In the genomic region with DNA sequence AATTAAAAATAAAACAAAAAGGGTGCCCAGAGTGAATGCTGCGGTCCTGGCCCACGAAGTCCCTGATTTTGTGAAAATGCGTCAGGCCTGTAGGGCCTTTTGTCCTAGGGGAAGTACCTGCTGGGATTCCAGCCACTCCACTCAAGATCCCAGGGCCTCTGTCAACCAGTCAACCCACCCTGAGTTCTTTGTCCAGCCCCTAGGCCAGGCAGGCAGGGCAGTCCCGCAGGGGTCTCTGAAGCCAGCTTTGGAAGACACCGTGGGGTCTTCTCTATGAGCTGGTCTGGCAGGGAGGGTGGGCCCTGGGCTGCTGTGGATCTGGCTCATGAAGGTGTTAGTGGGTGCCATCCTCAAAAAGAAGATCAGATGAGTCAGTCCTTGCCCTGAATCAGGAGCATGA, we compare ENCODE assay signal across 22 cellular contexts.
A peak's percentile ranks its signal among the peaks of the same experiment; 100 is the strongest.
DNase-seq lines count a peak whose midpoint lies in the region; ATAC-seq, FAIRE-seq and TF ChIP-seq lines count a peak whose summit lies in the region.
"Had no signal": no experiment of that assay in that cellular context is flagged by ENCODE, and none has a peak within 500 bp of the region (broad histone marks: within the 10 kb centered on the region; RNA-seq: fewer than 3 reads in every experiment).

No MANE protein-coding gene starts in this region.

- H3K18ac ChIP-seq in H1 (ENCODE audit: extremely low read depth, low read length): peak overlapping the region; percentile 87

- H3K4ac ChIP-seq in H1 (replicated peaks; ENCODE audit: insufficient read length, low read depth, low read length): peak overlapping the region; percentile 8

- H3K27ac ChIP-seq in GM23338 (ENCODE audit: low read depth) (no peak overlapping the region), H1 (ENCODE audit: low read depth, low read length) (no peak overlapping the region), mesodermal cell (ENCODE audit: low read depth, low read length, severe bottlenecking) (peak overlapping the region; percentile 20), neural progenitor cell (no peak overlapping the region), heart left ventricle (no peak overlapping the region)
- H3K27ac ChIP-seq: GM23248 had no signal

- TF ChIP-seq POLR2A in H1 (IDR thresholded peaks at IDR 0.05; ENCODE audit: control extremely low read depth in 1 of 2, low read depth in 2 of 2, low read length in 2 of 2): no peak
- TF ChIP-seq POLR2A in heart left ventricle (IDR thresholded peaks at IDR 0.05): no peak
- no peak for TF ChIP-seq POLR2A in H54 (IDR thresholded peaks at IDR 0.05; ENCODE audit: low read depth, low read length)

- H2AFZ ChIP-seq in GM23338: peak overlapping the region; percentile 34; the same call in 1 of the 2 replicates
- H2AFZ ChIP-seq in H1 (ENCODE audit: low read length): 0 out of 2 replicates have a peak overlapping the region, but pooled peaks have one; percentile 6
- peak overlapping the region; percentile 73 for H2AFZ ChIP-seq in neural progenitor cell (replicated peaks)
- H2AFZ ChIP-seq: GM23248 had no signal

- no peak overlapping the region for H2BK15ac ChIP-seq in H1 (ENCODE audit: low read length)

- DNase-seq in GM23338 (ENCODE audit: low spot score) (no peak), H1 (ENCODE audit: low read depth in 1 of 2, low spot score in 2 of 2) (no peak), neural progenitor cell (ENCODE audit: low spot score) (no peak), heart left ventricle (no peak), cortex of kidney (lab: John Stamatoyannopoulos, UW) (no peak), H54 (ENCODE audit: insufficient read length, low spot score) (no peak)
- DNase-seq: C1 segment of cervical spinal cord; CD4-positive, CD25-positive, alpha-beta regulatory T cell; CD8-positive, alpha-beta memory T cell; COR-L47; DMS 273 treated with DMSO at 0.1 percent for 48 hours; DMS53; DND-41; EL; GM23248; H9; IMR-90 had no signal

- H4K91ac ChIP-seq in H1 (replicated peaks; ENCODE audit: insufficient read length, low read length): peak overlapping the region; percentile 8

- TF ChIP-seq CTCF in GM23338 (conservative IDR thresholded peaks at IDR 0.05; ENCODE audit: low read depth in 2 of 2) (no peak), H1 (IDR thresholded peaks at IDR 0.05; ENCODE audit: control extremely low read depth in 1 of 3, insufficient read depth in 1 of 3, low read depth in 1 of 3, low read length in 3 of 3) (no peak), neural progenitor cell (IDR thresholded peaks at IDR 0.05) (no peak), heart left ventricle (IDR thresholded peaks at IDR 0.05) (no peak)

- H3K9me2 ChIP-seq in GM23338 (ENCODE audit: insufficient read depth): peaks cover 17% of the 10 kb centered on the region

- H3F3A ChIP-seq in GM23338 (replicated peaks; ENCODE audit: low read depth) (no peaks in the 10 kb centered on the region), neural progenitor cell (ENCODE audit: low read depth) (no peaks in the 10 kb centered on the region)

- no peaks in the 10 kb centered on the region for H4K20me1 ChIP-seq in GM23338 (replicated peaks; ENCODE audit: insufficient read depth)
- H4K20me1 ChIP-seq in H1 (replicated peaks in 1 of 2; ENCODE audit: control insufficient read depth in 1 of 2, insufficient read depth in 2 of 2, low read length in 2 of 2): no peaks in the 10 kb centered on the region
- no peaks in the 10 kb centered on the region for H4K20me1 ChIP-seq in neural progenitor cell (ENCODE audit: low read depth)

- H3K4me3 ChIP-seq in GM23338 (no peak overlapping the region), H1 (ENCODE audit: extremely low read depth in 1 of 4, insufficient read depth in 2 of 4, low read depth in 3 of 4, low read length in 4 of 4) (no peak overlapping the region), mesodermal cell (ENCODE audit: extremely low read depth, insufficient read depth, low read length, poor library complexity, severe bottlenecking) (no peak overlapping the region), neural progenitor cell (no peak overlapping the region), heart left ventricle (no peak overlapping the region)
- H3K4me3 ChIP-seq: GM12878, GM23248 had no signal

- WGBS in H1 (ENCODE audit: extremely low coverage in 1 of 2, insufficient coverage in 1 of 2, insufficient read length in 1 of 2, insufficient replicate concordance in 2 of 2, low coverage in 1 of 2, low lambda C conversion rate in 2 of 2, missing lambda C conversion rate in 1 of 2), 2 experiments: 91% methylated on average over 5 of the region's 5 CpGs; no CpG with 5 or more reads in 1 of the 2 experiments
- WGBS in mesodermal cell (ENCODE audit: insufficient coverage in 2 of 2), 2 experiments: 82% methylated on average over 3 of the region's 5 CpGs; no CpG with 5 or more reads in 1 of the 2 experiments
- WGBS in heart left ventricle, 4 donors: 89 to 98% (median 94%) methylated on average over 5 of the region's 5 CpGs

- H3K4me2 ChIP-seq in GM23338 (no peak overlapping the region), H1 (ENCODE audit: insufficient read depth in 1 of 2, low read depth in 2 of 2, low read length in 2 of 2) (0 out of 4 replicates have a peak overlapping the region, but pooled peaks of 1 of the 2 experiments have one; percentile 17), neural progenitor cell (no peak overlapping the region)

- no peak overlapping the region for H2BK120ac ChIP-seq in H1 (replicated peaks; ENCODE audit: low read depth, low read length)

- no peak overlapping the region for H2BK20ac ChIP-seq in H1 (ENCODE audit: low read length)

- no peak overlapping the region for H3K23ac ChIP-seq in H1 (ENCODE audit: insufficient read length)

- H3K4me3 Mint-ChIP-seq in GM23338 (no peak overlapping the region), neural progenitor cell (no peak overlapping the region)
- H3K4me3 Mint-ChIP-seq: B cell; CD4-positive, CD25-positive, alpha-beta regulatory T cell; CD8-positive, alpha-beta memory T cell; H9 had no signal

- intact Hi-C loops in heart left ventricle (cut with DNase I): no loop called here

- POLR2A ChIA-PET in H1 (lab: Charles Lee; ENCODE audit: partially characterized antibody): interaction anchor here (0.6 kb wide), 1 partner anchor 748 kb away, joined by 3 read pairs; no protein-coding TSS in a partner anchor

- no peaks in the 10 kb centered on the region for H3K36me3 ChIP-seq in GM23338 (ENCODE audit: insufficient read depth)
- no peaks in the 10 kb centered on the region for H3K36me3 ChIP-seq in H1 (ENCODE audit: control insufficient read depth in 2 of 4, insufficient read depth in 4 of 4, low read length in 3 of 4)
- H3K36me3 ChIP-seq in mesodermal cell (ENCODE audit: control insufficient read depth, insufficient read depth, low read length): no peaks in the 10 kb centered on the region
- H3K36me3 ChIP-seq in neural progenitor cell: no peaks in the 10 kb centered on the region
- no peaks in the 10 kb centered on the region for H3K36me3 ChIP-seq in heart left ventricle

- H3K9ac ChIP-seq in H1 (replicated peaks in 1 of 4; ENCODE audit: extremely low read depth in 1 of 4, low read depth in 3 of 4, low read length in 3 of 4) (no peak overlapping the region), neural progenitor cell (no peak overlapping the region)
- H3K9ac ChIP-seq: GM23248 had no signal

- H3K23me2 ChIP-seq in H1 (ENCODE audit: low read depth, low read length): no peaks in the 10 kb centered on the region; the same call in 1 of the 2 replicates

- ATAC-seq in GM23338 (no peak), heart left ventricle (no peak), HG02678 (IDR thresholded peaks at IDR 0.05; ENCODE audit: unreplicated experiment) (no peak)
- ATAC-seq: GM12878 had no signal

- H3K79me1 ChIP-seq in H1 (ENCODE audit: low read depth, low read length): no peaks in the 10 kb centered on the region

- H3K4me1 Mint-ChIP-seq in GM23338 (peaks cover 56% of the 10 kb centered on the region), neural progenitor cell (peaks cover 29% of the 10 kb centered on the region)
- H3K4me1 Mint-ChIP-seq: B cell; CD4-positive, CD25-positive, alpha-beta regulatory T cell; CD8-positive, alpha-beta memory T cell had no signal

- H4K5ac ChIP-seq in H1 (ENCODE audit: insufficient read length, low read depth, low read length): no peak overlapping the region

- CTCF ChIA-PET in H1 (lab: Charles Lee; ENCODE audit: partially characterized antibody): no interaction called here

- H3K36me3 Mint-ChIP-seq in GM23338 (ENCODE audit: low read depth): peaks cover 14% of the 10 kb centered on the region; the same call in 2 of the 3 replicates
- H3K36me3 Mint-ChIP-seq in neural progenitor cell: no peaks in the 10 kb centered on the region
- H3K36me3 Mint-ChIP-seq: CD4-positive, CD25-positive, alpha-beta regulatory T cell; CD8-positive, alpha-beta memory T cell had no signal

- H3K9me3 ChIP-seq in H1 (ENCODE audit: insufficient read depth in 2 of 2, low read depth in 1 of 2, low read length in 1 of 2) (no peaks in the 10 kb centered on the region; a peak in 2 of 4 replicates), mesodermal cell (ENCODE audit: control insufficient read depth, low read length) (no peaks in the 10 kb centered on the region), neural progenitor cell (ENCODE audit: low read depth) (no peaks in the 10 kb centered on the region), heart left ventricle (no peaks in the 10 kb centered on the region)

- no peak for TF ChIP-seq RAD21 in H1 (IDR thresholded peaks at IDR 0.05 in 1 of 2, conservative IDR thresholded peaks at IDR 0.05 in 1 of 2; ENCODE audit: low read depth in 2 of 2, low read length in 2 of 2)

- no peak overlapping the region for H3K56ac ChIP-seq in H1 (replicated peaks; ENCODE audit: insufficient read length, low read depth, low read length)

- H4K8ac ChIP-seq in H1 (ENCODE audit: extremely low read depth, insufficient read depth, low read length): no peak overlapping the region

- H2AK5ac ChIP-seq in H1 (ENCODE audit: low read depth, low read length): peak overlapping the region; percentile 77; the same call in 1 of the 2 replicates

- H3K4me1 ChIP-seq in GM23338 (ENCODE audit: insufficient read depth): peaks cover 23% of the 10 kb centered on the region
- H3K4me1 ChIP-seq in H1 (replicated peaks in 1 of 4; ENCODE audit: control insufficient read depth in 3 of 4, insufficient read depth in 4 of 4, low read length in 3 of 4): peaks cover 0 to 10% (median 4%) of the 10 kb centered on the region in 4 experiments; a peak in 5 of 7 replicates
- H3K4me1 ChIP-seq in mesodermal cell (ENCODE audit: control insufficient read depth, insufficient read depth, low read length, poor library complexity, severe bottlenecking): peaks cover 11% of the 10 kb centered on the region
- peaks cover 16% of the 10 kb centered on the region for H3K4me1 ChIP-seq in neural progenitor cell
- H3K4me1 ChIP-seq in heart left ventricle: no peaks in the 10 kb centered on the region

- TF ChIP-seq EP300 in H1 (IDR thresholded peaks at IDR 0.05; ENCODE audit: borderline replicate concordance in 1 of 2, low read depth in 2 of 2, low read length in 2 of 2): no peak

- H3K27me3 ChIP-seq in GM23338 (ENCODE audit: insufficient read depth) (no peaks in the 10 kb centered on the region), H1 (replicated peaks in 1 of 4; ENCODE audit: control insufficient read depth in 3 of 4, extremely low read depth in 1 of 4, insufficient read depth in 3 of 4, low read length in 3 of 4) (peaks cover 0 to 3% (median 1%) of the 10 kb centered on the region in 4 experiments; a peak in 3 of 7 replicates), neural progenitor cell (no peaks in the 10 kb centered on the region), heart left ventricle (peaks cover 0 to 4% (median 0%) of the 10 kb centered on the region in 9 donors)

- H2BK5ac ChIP-seq in H1 (ENCODE audit: low read depth, low read length): no peak overlapping the region; the same call in 1 of the 2 replicates

- H3K27ac Mint-ChIP-seq in GM23338 (no peak overlapping the region), neural progenitor cell (peak overlapping the region; percentile 55)
- H3K27ac Mint-ChIP-seq: B cell; CD4-positive, CD25-positive, alpha-beta regulatory T cell; CD8-positive, alpha-beta memory T cell had no signal

- no peak overlapping the region for H3K14ac ChIP-seq in H1 (ENCODE audit: insufficient read length)

- peak overlapping the region; percentile 85 for H2BK12ac ChIP-seq in H1 (ENCODE audit: low read depth, low read length)

- H3K9me3 Mint-ChIP-seq in GM23338 (peaks cover 9% of the 10 kb centered on the region; the same call in 2 of the 3 replicates), neural progenitor cell (peaks cover 3% of the 10 kb centered on the region)
- H3K9me3 Mint-ChIP-seq: H9 had no signal

- peaks cover 22% of the 10 kb centered on the region for H3K27me3 Mint-ChIP-seq in GM23338 (ENCODE audit: insufficient read depth, low read depth, poor library complexity)
- peaks cover 8% of the 10 kb centered on the region for H3K27me3 Mint-ChIP-seq in neural progenitor cell (ENCODE audit: insufficient read depth, low read depth)
- H3K27me3 Mint-ChIP-seq: B cell had no signal

- H3K79me2 ChIP-seq in GM23338 (replicated peaks; ENCODE audit: insufficient read depth): no peaks in the 10 kb centered on the region
- H3K79me2 ChIP-seq in H1 (ENCODE audit: control insufficient read depth in 1 of 2, insufficient read depth in 2 of 2, low read length in 2 of 2): no peaks in the 10 kb centered on the region
- H3K79me2 ChIP-seq in neural progenitor cell (ENCODE audit: low read depth): no peaks in the 10 kb centered on the region

- FAIRE-seq in H1 (lab: Jason Lieb, UNC): no peak
- FAIRE-seq in H54 (lab: Jason Lieb, UNC): no peak
- FAIRE-seq: GM12878, GM19239 had no signal

Comparison
In these comparisons a context has a peak if more than half of its experiments do, and no peak if none do; other contexts are left out.
1. H2AFZ ChIP-seq: peak in every context shown above with its lines; median percentile 73 in neural progenitor cell; 34 in GM23338; 6 in H1.